1 cellular context compared by ENCODE assay signal in the genomic region with DNA sequence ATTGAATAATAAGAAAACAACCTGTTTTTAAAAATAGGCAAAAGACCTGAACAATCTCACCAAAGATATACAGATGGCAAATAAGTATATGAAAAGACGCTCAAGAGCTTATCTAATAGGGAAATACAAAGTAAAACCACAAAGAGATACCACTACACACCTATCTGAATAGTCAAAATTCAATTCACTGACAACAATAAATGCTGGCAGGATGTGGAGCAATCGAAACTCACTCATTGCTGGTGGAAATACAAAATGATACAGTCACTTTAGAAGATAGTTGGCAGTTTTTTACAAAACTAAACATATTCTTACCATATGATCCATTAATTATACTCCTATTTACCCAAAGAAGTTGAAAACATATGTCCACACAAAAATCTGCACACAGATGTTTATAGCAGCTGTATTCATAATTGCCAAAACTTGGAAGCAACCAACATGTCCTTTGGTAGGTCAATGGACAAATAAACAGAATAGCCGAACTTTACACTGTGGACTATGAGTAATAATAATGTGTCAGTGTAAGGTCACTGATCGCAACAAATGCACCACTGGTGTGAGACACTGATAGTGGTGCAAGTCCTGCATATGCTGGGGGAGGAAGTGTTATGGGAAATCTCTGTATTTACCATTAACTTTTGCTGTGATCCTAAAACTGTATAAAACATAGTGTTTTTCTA.
TF ChIP-seq lines count a peak whose summit lies in the region.

No MANE protein-coding gene starts in this region.

TF ChIP-seq in liver, 16 proteins besides CTCF, POLR2A, EP300 and RAD21:
- TF ChIP-seq HNF4A (conservative IDR thresholded peaks at IDR 0.05) (peak; percentile 74 to 84), FOXA1 (IDR thresholded peaks at IDR 0.05) (no peak), EGR1 (IDR thresholded peaks at IDR 0.05; ENCODE audit: low read depth in 2 of 2) (no peak), RXRA (IDR thresholded peaks at IDR 0.05) (peak; percentile 43 to 55), HNF4G (IDR thresholded peaks at IDR 0.05) (peak; percentile 24), GABPA (IDR thresholded peaks at IDR 0.05 in 1 of 2, conservative IDR thresholded peaks at IDR 0.05 in 1 of 2) (no peak), JUND (IDR thresholded peaks at IDR 0.05) (peak in 1 of 2 donors; percentile 33), YY1 (IDR thresholded peaks at IDR 0.05) (no peak), SP1 (IDR thresholded peaks at IDR 0.05) (no peak), TAF1 (conservative IDR thresholded peaks at IDR 0.05) (no peak), FOXA2 (IDR thresholded peaks at IDR 0.05) (no peak), NR2F2 (IDR thresholded peaks at IDR 0.05) (no peak)
- TF ChIP-seq, protein P1, sequence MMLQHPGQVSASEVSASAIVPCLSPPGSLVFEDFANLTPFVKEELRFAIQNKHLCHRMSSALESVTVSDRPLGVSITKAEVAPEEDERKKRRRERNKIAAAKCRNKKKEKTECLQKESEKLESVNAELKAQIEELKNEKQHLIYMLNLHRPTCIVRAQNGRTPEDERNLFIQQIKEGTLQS (IDR thresholded peaks at IDR 0.05): no peak
- TF ChIP-seq, protein P2, sequence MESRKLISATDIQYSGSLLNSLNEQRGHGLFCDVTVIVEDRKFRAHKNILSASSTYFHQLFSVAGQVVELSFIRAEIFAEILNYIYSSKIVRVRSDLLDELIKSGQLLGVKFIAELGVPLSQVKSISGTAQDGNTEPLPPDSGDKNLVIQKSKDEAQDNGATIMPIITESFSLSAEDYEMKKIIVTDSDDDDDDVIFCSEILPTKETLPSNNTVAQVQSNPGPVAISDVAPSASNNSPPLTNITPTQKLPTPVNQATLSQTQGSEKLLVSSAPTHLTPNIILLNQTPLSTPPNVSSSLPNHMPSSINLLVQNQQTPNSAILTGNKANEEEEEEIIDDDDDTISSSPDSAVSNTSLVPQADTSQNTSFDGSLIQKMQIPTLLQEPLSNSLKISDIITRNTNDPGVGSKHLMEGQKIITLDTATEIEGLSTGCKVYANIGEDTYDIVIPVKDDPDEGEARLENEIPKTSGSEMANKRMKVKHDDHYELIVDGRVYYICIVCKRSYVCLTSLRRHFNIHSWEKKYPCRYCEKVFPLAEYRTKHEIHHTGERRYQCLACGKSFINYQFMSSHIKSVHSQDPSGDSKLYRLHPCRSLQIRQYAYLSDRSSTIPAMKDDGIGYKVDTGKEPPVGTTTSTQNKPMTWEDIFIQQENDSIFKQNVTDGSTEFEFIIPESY (IDR thresholded peaks at IDR 0.05): no peak
- TF ChIP-seq, protein P3, sequence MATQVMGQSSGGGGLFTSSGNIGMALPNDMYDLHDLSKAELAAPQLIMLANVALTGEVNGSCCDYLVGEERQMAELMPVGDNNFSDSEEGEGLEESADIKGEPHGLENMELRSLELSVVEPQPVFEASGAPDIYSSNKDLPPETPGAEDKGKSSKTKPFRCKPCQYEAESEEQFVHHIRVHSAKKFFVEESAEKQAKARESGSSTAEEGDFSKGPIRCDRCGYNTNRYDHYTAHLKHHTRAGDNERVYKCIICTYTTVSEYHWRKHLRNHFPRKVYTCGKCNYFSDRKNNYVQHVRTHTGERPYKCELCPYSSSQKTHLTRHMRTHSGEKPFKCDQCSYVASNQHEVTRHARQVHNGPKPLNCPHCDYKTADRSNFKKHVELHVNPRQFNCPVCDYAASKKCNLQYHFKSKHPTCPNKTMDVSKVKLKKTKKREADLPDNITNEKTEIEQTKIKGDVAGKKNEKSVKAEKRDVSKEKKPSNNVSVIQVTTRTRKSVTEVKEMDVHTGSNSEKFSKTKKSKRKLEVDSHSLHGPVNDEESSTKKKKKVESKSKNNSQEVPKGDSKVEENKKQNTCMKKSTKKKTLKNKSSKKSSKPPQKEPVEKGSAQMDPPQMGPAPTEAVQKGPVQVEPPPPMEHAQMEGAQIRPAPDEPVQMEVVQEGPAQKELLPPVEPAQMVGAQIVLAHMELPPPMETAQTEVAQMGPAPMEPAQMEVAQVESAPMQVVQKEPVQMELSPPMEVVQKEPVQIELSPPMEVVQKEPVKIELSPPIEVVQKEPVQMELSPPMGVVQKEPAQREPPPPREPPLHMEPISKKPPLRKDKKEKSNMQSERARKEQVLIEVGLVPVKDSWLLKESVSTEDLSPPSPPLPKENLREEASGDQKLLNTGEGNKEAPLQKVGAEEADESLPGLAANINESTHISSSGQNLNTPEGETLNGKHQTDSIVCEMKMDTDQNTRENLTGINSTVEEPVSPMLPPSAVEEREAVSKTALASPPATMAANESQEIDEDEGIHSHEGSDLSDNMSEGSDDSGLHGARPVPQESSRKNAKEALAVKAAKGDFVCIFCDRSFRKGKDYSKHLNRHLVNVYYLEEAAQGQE (IDR thresholded peaks at IDR 0.05): no peak
- TF ChIP-seq, protein P4, sequence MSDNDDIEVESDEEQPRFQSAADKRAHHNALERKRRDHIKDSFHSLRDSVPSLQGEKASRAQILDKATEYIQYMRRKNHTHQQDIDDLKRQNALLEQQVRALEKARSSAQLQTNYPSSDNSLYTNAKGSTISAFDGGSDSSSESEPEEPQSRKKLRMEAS (IDR thresholded peaks at IDR 0.05): no peak
